In genomic region chr1:183590225-183591191, GRCh38 we compare ENCODE assay signal across 1 cellular context.
A peak's percentile ranks its signal among the peaks of the same experiment; 100 is the strongest.
TF ChIP-seq lines count a peak whose summit lies in the region.

NCF2 (minus strand) TSS chr1:183590459; CDS start chr1:183590329, 130 bp downstream.

TF ChIP-seq in GM12878, 131 proteins besides CTCF, POLR2A, EP300 and RAD21 (continued from another document and continues in another):
- TF ChIP-seq PRDM15 (CRISPR knock-in tag; IDR thresholded peaks at IDR 0.05) (no peak), JUNB (IDR thresholded peaks at IDR 0.05) (peak; percentile 97), RAD51 (IDR thresholded peaks at IDR 0.05) (peak; percentile 67), ATF2 (IDR thresholded peaks at IDR 0.05; ENCODE audit: low read length) (peak; percentile 94), GABPA (IDR thresholded peaks at IDR 0.05; ENCODE audit: low read depth) (peak; percentile 16; the same call in 1 of the 2 replicates), BCLAF1 (IDR thresholded peaks at IDR 0.05) (no peak), PKNOX1 (IDR thresholded peaks at IDR 0.05) (peak; percentile 85), BHLHE40 (IDR thresholded peaks at IDR 0.05; ENCODE audit: borderline replicate concordance in 1 of 2, low read depth in 2 of 2, low read length in 1 of 2) (peak; percentile 71 to 80), DPF2 (IDR thresholded peaks at IDR 0.05) (peak; percentile 96), BMI1 (IDR thresholded peaks at IDR 0.05; ENCODE audit: borderline replicate concordance) (peak; percentile 35; the same call in 1 of the 2 replicates), RELA (IDR thresholded peaks at IDR 0.05; ENCODE audit: borderline replicate concordance, partially characterized antibody) (peak; percentile 97), MXI1 (IDR thresholded peaks at IDR 0.05; ENCODE audit: low read depth, low read length) (no peak; the same call in 1 of the 2 replicates), CEBPZ (IDR thresholded peaks at IDR 0.05; ENCODE audit: low read depth, low read length) (no peak), HSF1 (IDR thresholded peaks at IDR 0.05; ENCODE audit: low read depth, low read length) (no peak), CUX1 (IDR thresholded peaks at IDR 0.05; ENCODE audit: insufficient replicate concordance, low read depth, low read length) (no peak), MYC (IDR thresholded peaks at IDR 0.05; ENCODE audit: insufficient read depth, insufficient read length, insufficient replicate concordance, low read length, severe bottlenecking) (no peak), SMAD5 (IDR thresholded peaks at IDR 0.05; ENCODE audit: low read depth) (peak; percentile 84), NR2C1 (IDR thresholded peaks at IDR 0.05) (no peak), ELK1 (IDR thresholded peaks at IDR 0.05; ENCODE audit: low read depth, low read length) (no peak), SREBF1 (IDR thresholded peaks at IDR 0.05; ENCODE audit: low read length) (no peak), HCFC1 (IDR thresholded peaks at IDR 0.05; ENCODE audit: low read length) (0 out of 2 replicates have a peak, but pooled peaks have one; percentile 15), STAT3 (IDR thresholded peaks at IDR 0.05; ENCODE audit: low read depth, low read length) (no peak), JUND (IDR thresholded peaks at IDR 0.05; ENCODE audit: low read depth, low read length) (peak; percentile 77), ZNF274 (IDR thresholded peaks at IDR 0.05; ENCODE audit: insufficient read depth, insufficient read length) (no peak), PML (IDR thresholded peaks at IDR 0.05; ENCODE audit: low read length) (peak; percentile 96), ZSCAN29 (IDR thresholded peaks at IDR 0.05) (no peak), ZNF592 (IDR thresholded peaks at IDR 0.05) (no peak), ZNF207 (IDR thresholded peaks at IDR 0.05; ENCODE audit: borderline replicate concordance) (peak; percentile 55; the same call in 1 of the 2 replicates)
